ENCODE assay signal across 1 cellular context in genomic region chr20:49543071-49543857, GRCh38.
TF ChIP-seq lines count a peak whose summit lies in the region.

No MANE protein-coding gene starts in this region.

TF ChIP-seq in IMR-90, 13 proteins besides CTCF, POLR2A, EP300 and RAD21:
- TF ChIP-seq RFX5 (IDR thresholded peaks at IDR 0.05; ENCODE audit: low read depth, low read length) (no peak), SMC3 (IDR thresholded peaks at IDR 0.05; ENCODE audit: low read depth, low read length) (no peak), MAFK (IDR thresholded peaks at IDR 0.05; ENCODE audit: low read depth, low read length) (peak; percentile 37; the same call in 1 of the 2 replicates), MXI1 (IDR thresholded peaks at IDR 0.05; ENCODE audit: borderline replicate concordance, low read depth, low read length) (no peak), RCOR1 (IDR thresholded peaks at IDR 0.05; ENCODE audit: insufficient replicate concordance, low read length) (no peak), CHD1 (IDR thresholded peaks at IDR 0.05; ENCODE audit: low read depth, low read length) (no peak)
